Comparison of ENCODE assay signal across 8 cellular contexts in genomic region chr12:14803830-14804160, GRCh38. TPM values are rescaled to one million over a fixed set of nuclear protein-coding genes. Genes with fewer than 3 reads are reported as not detected.
DNase-seq lines count a peak whose midpoint lies in the region; ATAC-seq and TF ChIP-seq lines count a peak whose summit lies in the region.

No MANE protein-coding gene starts in this region.

- peak overlapping the region; percentile 92 for H3K27ac ChIP-seq in A673 (ENCODE audit: low read depth, low read length, poor library complexity, severe bottlenecking)

- no peaks in the 10 kb centered on the region for H3K9me3 Mint-ChIP-seq in MCF 10A (ENCODE audit: unreplicated experiment)

- peaks cover 26% of the 10 kb centered on the region for H3K36me3 Mint-ChIP-seq in MCF 10A (ENCODE audit: insufficient read depth, unreplicated experiment)

- H3K4me3 Mint-ChIP-seq in MCF 10A (ENCODE audit: unreplicated experiment): no peak overlapping the region

- peaks cover 22% of the 10 kb centered on the region for H3K36me3 ChIP-seq in A673 (ENCODE audit: insufficient read depth, low read length, poor library complexity, severe bottlenecking)

- H3K9me3 ChIP-seq in A673 (ENCODE audit: low read depth, low read length, poor library complexity, severe bottlenecking) (no peaks in the 10 kb centered on the region), mononuclear cell (ENCODE audit: low read depth, low read length) (no peaks in the 10 kb centered on the region)

- H3K4me3 ChIP-seq in A673 (ENCODE audit: low read depth, low read length, poor library complexity, severe bottlenecking) (peak overlapping the region; percentile 79), mononuclear cell (ENCODE audit: low read length) (peak overlapping the region; percentile 79)

- no peaks in the 10 kb centered on the region for H3K27me3 ChIP-seq in A673 (replicated peaks; ENCODE audit: insufficient read depth, low read depth, low read length, poor library complexity)
- no peaks in the 10 kb centered on the region for H3K27me3 ChIP-seq in mononuclear cell (ENCODE audit: insufficient read depth, low read length)

- no peaks in the 10 kb centered on the region for H3K27me3 Mint-ChIP-seq in MCF 10A (ENCODE audit: insufficient read depth, unreplicated experiment)

- intact Hi-C loops in A673 (cut with micrococcal nuclease; ENCODE audit: unreplicated experiment): loop anchor here (1.0 kb wide), 1 partner anchor 32 kb away; a partner anchor contains a TSS
- intact Hi-C loops in MCF 10A (cut with micrococcal nuclease): loop anchor here (1.0 to 2.0 kb wide), 3 partner anchors 21 to 33 kb away; a partner anchor contains a TSS

- peaks cover 9% of the 10 kb centered on the region for H3K4me1 Mint-ChIP-seq in MCF 10A (ENCODE audit: insufficient read depth, unreplicated experiment)

- DNase-seq in A673 (ENCODE audit: low spot score) (no peak), MCF 10A (ENCODE audit: unreplicated experiment) (no peak), foreskin melanocyte (no peak), Kasumi-1 (lab: John Stamatoyannopoulos, UW) (no peak), retina (no peak)

- ATAC-seq in GM19463 (IDR thresholded peaks at IDR 0.05; ENCODE audit: unreplicated experiment) (peak; percentile 17), HG03520 (IDR thresholded peaks at IDR 0.05; ENCODE audit: unreplicated experiment) (peak; percentile 18)

- peaks cover 17% of the 10 kb centered on the region for H3K4me1 ChIP-seq in A673 (ENCODE audit: insufficient read depth, low read length, poor library complexity, severe bottlenecking)
- H3K4me1 ChIP-seq in mononuclear cell (ENCODE audit: insufficient read depth, low read length): peaks cover 11% of the 10 kb centered on the region

- TF ChIP-seq CTCF in A673 (conservative IDR thresholded peaks at IDR 0.05; ENCODE audit: low read depth, low read length): no peak
- no peak for TF ChIP-seq CTCF in MCF 10A (IDR thresholded peaks at IDR 0.05; ENCODE audit: unreplicated experiment)

- BruUV-seq in A673 (replicated peaks; lab: Mats Ljungman, UMichigan) (TSS peak; percentile 88), MCF 10A (replicated peaks; lab: Mats Ljungman, UMichigan) (TSS peak; percentile 78)

- no peak overlapping the region for H3K27ac Mint-ChIP-seq in MCF 10A (ENCODE audit: low read depth, unreplicated experiment)

- POLR2A ChIA-PET in A673 (lab: Charles Lee; ENCODE audit: low non-redundant PET): no interaction called here
- POLR2A ChIA-PET in MCF 10A (lab: Yijun Ruan, JAX): interaction anchor here (0.7 to 6.9 kb wide), 23 partner anchors 8 to 859 kb away, joined by 3 to 285 read pairs (median 5); a partner anchor contains a TSS

- CTCF ChIA-PET in A673 (lab: Charles Lee): no interaction called here
- CTCF ChIA-PET in MCF 10A (lab: Yijun Ruan, JAX): interaction anchor here (0.7 kb wide), 1 partner anchor 187 kb away, joined by 3 read pairs; no protein-coding TSS in a partner anchor

RNA-seq across cellular contexts. Expression of gene C12orf60, which starts 0.3 kb away (rescaled TPM):
- total RNA-seq in A673 (2021): 1.9 and 2.2 TPM in 2 replicates
- total RNA-seq in MCF 10A (2022): 2.2 and 2.6 TPM in 2 replicates
- total RNA-seq in mononuclear cell: 0.10 TPM

RNA-seq across cellular contexts. Expression of gene WBP11, which starts 0.5 kb away (rescaled TPM):
- 144 and 150 TPM in 2 replicates for total RNA-seq in A673 (2021)
- 51.3 and 56.6 TPM in 2 replicates for total RNA-seq in MCF 10A (2022)
- 77.8 TPM for total RNA-seq in mononuclear cell

RNA-seq across cellular contexts. Expression of gene SMCO3, which starts 10.2 kb away (rescaled TPM):
- total RNA-seq in A673 (2021) (not detected in 2 replicates), MCF 10A (2022) (0.20 TPM in 1 of 2 replicates, not detected in the other), mononuclear cell (not detected)

RNA-seq across cellular contexts. Expression of gene ART4, which starts 39.5 kb away (rescaled TPM):
- total RNA-seq in A673 (2021) (not detected in 2 replicates), MCF 10A (2022) (not detected in 2 replicates), mononuclear cell (not detected)
